1 cellular context compared by ENCODE assay signal in genomic region chr6:159654483-159655098, GRCh38.
TF ChIP-seq lines count a peak whose summit lies in the region.

No MANE protein-coding gene starts in this region.

TF ChIP-seq in K562, 482 proteins besides CTCF, POLR2A, EP300 and RAD21 (continued from another document):
- TF ChIP-seq CGGBP1 (CRISPR knock-in tag; IDR thresholded peaks at IDR 0.05) = no peak
- peak; percentile 51 for TF ChIP-seq PRDM10 (IDR thresholded peaks at IDR 0.05; ENCODE audit: partially characterized antibody)
- no peak for TF ChIP-seq ZNF518B (CRISPR knock-in tag; IDR thresholded peaks at IDR 0.05)
- TF ChIP-seq CHD1 (IDR thresholded peaks at IDR 0.05; ENCODE audit: low read length) = no peak
- no peak for TF ChIP-seq OTX1 (CRISPR knock-in tag; IDR thresholded peaks at IDR 0.05)
- no peak for TF ChIP-seq SRSF1 (IDR thresholded peaks at IDR 0.05; ENCODE audit: low read depth, low read length)
- TF ChIP-seq PRMT5 (CRISPR knock-in tag; IDR thresholded peaks at IDR 0.05) = no peak
- TF ChIP-seq ZNF778 (CRISPR knock-in tag; IDR thresholded peaks at IDR 0.05) = no peak
- no peak for TF ChIP-seq ZFX (CRISPR knock-in tag; IDR thresholded peaks at IDR 0.05)
- no peak for TF ChIP-seq GABPB1 (CRISPR knock-in tag; IDR thresholded peaks at IDR 0.05)
- TF ChIP-seq NCOA2 (IDR thresholded peaks at IDR 0.05; ENCODE audit: partially characterized antibody in 2 of 2) = peak in 1 of 2 experiments; percentile 31
- no peak for TF ChIP-seq PCBP1 (IDR thresholded peaks at IDR 0.05; ENCODE audit: low read depth, low read length, poor library complexity, severe bottlenecking)
- TF ChIP-seq DEAF1 (CRISPR knock-in tag; IDR thresholded peaks at IDR 0.05) = peak; percentile 60
- no peak for TF ChIP-seq GABPA (tag; conservative IDR thresholded peaks at IDR 0.05; ENCODE audit: low read depth)
- TF ChIP-seq HDAC1 (IDR thresholded peaks at IDR 0.05) = no peak
- 0 out of 2 replicates have a peak, but pooled peaks have one; percentile 9 for TF ChIP-seq THRB (CRISPR knock-in tag; conservative IDR thresholded peaks at IDR 0.05)
- no peak for TF ChIP-seq ZNF232 (CRISPR knock-in tag; IDR thresholded peaks at IDR 0.05)
- no peak for TF ChIP-seq POLR2B (IDR thresholded peaks at IDR 0.05; ENCODE audit: low read depth, partially characterized antibody)
- TF ChIP-seq TEAD1 (CRISPR knock-in tag; IDR thresholded peaks at IDR 0.05) = no peak
- no peak for TF ChIP-seq ZNF263 (CRISPR knock-in tag; IDR thresholded peaks at IDR 0.05; ENCODE audit: borderline replicate concordance)
- TF ChIP-seq FOXA1 (IDR thresholded peaks at IDR 0.05; ENCODE audit: borderline replicate concordance) = no peak
- TF ChIP-seq MCM3 (IDR thresholded peaks at IDR 0.05) = no peak
- TF ChIP-seq ZNF79 (CRISPR knock-in tag; IDR thresholded peaks at IDR 0.05; ENCODE audit: low read depth) = no peak
- TF ChIP-seq WHSC1 (IDR thresholded peaks at IDR 0.05; ENCODE audit: low read length) = no peak
- TF ChIP-seq BCLAF1 (IDR thresholded peaks at IDR 0.05; ENCODE audit: borderline replicate concordance in 1 of 2, control insufficient read depth in 1 of 2, low read depth in 2 of 2, low read length in 1 of 2) = no peak
- no peak for TF ChIP-seq SAFB2 (IDR thresholded peaks at IDR 0.05; ENCODE audit: borderline replicate concordance, low read depth, low read length, severe bottlenecking)
- TF ChIP-seq LEF1 (IDR thresholded peaks at IDR 0.05) = no peak
- TF ChIP-seq ZBTB9 (CRISPR knock-in tag; IDR thresholded peaks at IDR 0.05) = no peak
- no peak for TF ChIP-seq HIVEP1 (CRISPR knock-in tag; IDR thresholded peaks at IDR 0.05)
- TF ChIP-seq ZNF589 (CRISPR knock-in tag; IDR thresholded peaks at IDR 0.05; ENCODE audit: low read depth) = no peak
- TF ChIP-seq CREB3L1 (IDR thresholded peaks at IDR 0.05; ENCODE audit: borderline replicate concordance, low read depth) = no peak
- no peak for TF ChIP-seq ZNF583 (CRISPR knock-in tag; IDR thresholded peaks at IDR 0.05)
- TF ChIP-seq ZBTB26 (CRISPR knock-in tag; IDR thresholded peaks at IDR 0.05) = 0 out of 2 replicates have a peak, but pooled peaks have one; percentile 18
- no peak for TF ChIP-seq MED1 (CRISPR knock-in tag; IDR thresholded peaks at IDR 0.05; ENCODE audit: borderline replicate concordance)
